In genomic region chr19:38422405-38422804, GRCh38 we compare ENCODE assay signal across 11 cellular contexts. TPM values are rescaled to one million over a fixed set of nuclear protein-coding genes. Genes with fewer than 3 reads are reported as not detected.
"Had no signal": no experiment of that assay in that cellular context is flagged by ENCODE, and none has a peak within 500 bp of the region (broad histone marks: within the 10 kb centered on the region; RNA-seq: fewer than 3 reads in every experiment).

No MANE protein-coding gene starts in this region.

- H2AFZ ChIP-seq: GM23338 had no signal

- H3K4me3 ChIP-seq: GM23338 had no signal

- H3K27ac ChIP-seq: KMS-11 had no signal

- FAIRE-seq: H1, H54, HTR-8/SVneo had no signal

- H3K4me2 ChIP-seq: GM23338, KMS-11 had no signal

- DNase-seq: H9, HCEC 1CT, HFFc6, KBM-7 had no signal

- ATAC-seq: GM23338 had no signal

- H3K9ac ChIP-seq: KMS-11 had no signal

RNA-seq across cellular contexts. Expression of gene RASGRP4, which starts 3.6 kb away (rescaled TPM):
- total RNA-seq: HFFc6, HT-29 had no signal

RNA-seq across cellular contexts. Expression of gene RYR1, which starts 11.1 kb away (rescaled TPM):
- total RNA-seq: HFFc6, HT-29 had no signal

RNA-seq across cellular contexts. Expression of gene SPRED3, which starts 33.9 kb away (rescaled TPM):
- polyA plus RNA-seq: IgD-negative memory B cell had no signal

RNA-seq across cellular contexts. Expression of gene GGN, which starts 34.6 kb away (rescaled TPM):
- polyA plus RNA-seq: IgD-negative memory B cell had no signal
